ENCODE assay signal across 10 cellular contexts in genomic region chr2:68411397-68412126, GRCh38. TPM values are rescaled to one million over a fixed set of nuclear protein-coding genes. Genes with fewer than 3 reads are reported as not detected.
DNase-seq lines count a peak whose midpoint lies in the region; ATAC-seq, FAIRE-seq and TF ChIP-seq lines count a peak whose summit lies in the region.
"Had no signal": no experiment of that assay in that cellular context is flagged by ENCODE, and none has a peak within 500 bp of the region (broad histone marks: within the 10 kb centered on the region; RNA-seq: fewer than 3 reads in every experiment).

No MANE protein-coding gene starts in this region.

- TF ChIP-seq CTCF in K562 (IDR thresholded peaks at IDR 0.05 in 2 of 3, conservative IDR thresholded peaks at IDR 0.05 in 1 of 3; ENCODE audit: insufficient read depth in 2 of 3, low read depth in 1 of 3, low read length in 3 of 3) (no peak), A673 (conservative IDR thresholded peaks at IDR 0.05; ENCODE audit: low read depth, low read length) (no peak), neural progenitor cell (IDR thresholded peaks at IDR 0.05) (no peak)

- no peak for TF ChIP-seq RAD21 in K562 (CRISPR knock-in tag; conservative IDR thresholded peaks at IDR 0.05 in 1 of 2, IDR thresholded peaks at IDR 0.05 in 1 of 2)

- intact Hi-C loops in K562 (cut with micrococcal nuclease): no loop called here
- intact Hi-C loops in A673 (cut with micrococcal nuclease; ENCODE audit: unreplicated experiment): no loop called here

- WGBS in K562 (ENCODE audit: insufficient coverage, low coverage, missing lambda C conversion rate): 16% methylated on average over 4 of the region's 4 CpGs

- H2AFZ ChIP-seq in K562 (ENCODE audit: low read depth, low read length) (peak overlapping the region; percentile 23), neural progenitor cell (replicated peaks) (no peak overlapping the region)

- BruUV-seq in K562 (replicated peaks; lab: Mats Ljungman, UMichigan): no TSS peak
- BruUV-seq in A673 (replicated peaks; lab: Mats Ljungman, UMichigan): no TSS peak

- H3K27ac Mint-ChIP-seq in neural progenitor cell: no peak overlapping the region

- POLR2A ChIA-PET in K562 (lab: Yijun Ruan, JAX) (interaction anchor here (0.6 kb wide), 1 partner anchor 112 kb away, joined by 3 read pairs; no protein-coding TSS in a partner anchor), A673 (lab: Charles Lee; ENCODE audit: low non-redundant PET) (no interaction called here)

- no peak overlapping the region for H3K4me3 Mint-ChIP-seq in neural progenitor cell

- H3K4me1 Mint-ChIP-seq in neural progenitor cell: peaks cover 8% of the 10 kb centered on the region

- H3K4me1 ChIP-seq in K562 (replicated peaks in 1 of 2; ENCODE audit: control insufficient read depth in 2 of 2, insufficient read depth in 2 of 2, low read length in 2 of 2) (peaks cover 3 to 13% of the 10 kb centered on the region in 2 experiments; a peak in 3 of 5 replicates), A673 (ENCODE audit: insufficient read depth, low read length, poor library complexity, severe bottlenecking) (no peaks in the 10 kb centered on the region), neural progenitor cell (no peaks in the 10 kb centered on the region)

- no peak for TF ChIP-seq EP300 in K562 (IDR thresholded peaks at IDR 0.05; ENCODE audit: low read length)

- no peaks in the 10 kb centered on the region for H3K27me3 ChIP-seq in K562 (ENCODE audit: control insufficient read depth in 2 of 2, insufficient read depth in 2 of 2, low read length in 2 of 2)
- no peaks in the 10 kb centered on the region for H3K27me3 ChIP-seq in A673 (replicated peaks; ENCODE audit: insufficient read depth, low read depth, low read length, poor library complexity)
- no peaks in the 10 kb centered on the region for H3K27me3 ChIP-seq in neural progenitor cell

- H3K36me3 Mint-ChIP-seq in neural progenitor cell: no peaks in the 10 kb centered on the region

- H3K79me2 ChIP-seq in K562 (ENCODE audit: control insufficient read depth, insufficient read depth, low read length): no peaks in the 10 kb centered on the region
- H3K79me2 ChIP-seq in neural progenitor cell (ENCODE audit: low read depth): no peaks in the 10 kb centered on the region

- ATAC-seq in GM18517 (IDR thresholded peaks at IDR 0.05; ENCODE audit: unreplicated experiment): peak; percentile 92
- ATAC-seq in GM21723 (IDR thresholded peaks at IDR 0.05; ENCODE audit: unreplicated experiment): peak; percentile 91
- peak; percentile 81 for ATAC-seq in HG03521 (IDR thresholded peaks at IDR 0.05; ENCODE audit: unreplicated experiment)
- peak; percentile 82 for ATAC-seq in K562

- H3K9ac ChIP-seq in K562 (ENCODE audit: insufficient read depth in 1 of 2, low read depth in 2 of 2, low read length in 2 of 2) (no peak overlapping the region), neural progenitor cell (no peak overlapping the region)

- no peaks in the 10 kb centered on the region for H3K27me3 Mint-ChIP-seq in neural progenitor cell (ENCODE audit: insufficient read depth, low read depth)

- CTCF ChIA-PET in K562 (lab: Yijun Ruan, JAX; ENCODE audit: low intra/inter-chr PET ratio): no interaction called here
- CTCF ChIA-PET in A673 (lab: Charles Lee): no interaction called here

- peak in 1 of 4 experiments; percentile 28 for DNase-seq in K562 (ENCODE audit: extremely low read depth in 1 of 4, low spot score in 3 of 4)
- no peak for DNase-seq in NCI-H526 (lab: John Stamatoyannopoulos, UW)
- no peak for DNase-seq in A673 (ENCODE audit: low spot score)
- no peak for DNase-seq in neural progenitor cell (ENCODE audit: low spot score)
- DNase-seq in stimulated activated CD4-positive, alpha-beta T cell treated with anti-CD3 and anti-CD28 coated beads, Interleukin-12 subunit alpha, Interleukin-12 subunit beta, amount 100 ng/mL, for 4 hours: no peak
- DNase-seq: NCI-H1417 treated with DMSO at 0.1 percent for 48 hours had no signal

- H3K4me2 ChIP-seq in K562 (ENCODE audit: insufficient read depth, low read length): no peak overlapping the region
- no peak overlapping the region for H3K4me2 ChIP-seq in neural progenitor cell

- no peaks in the 10 kb centered on the region for H3K9me3 Mint-ChIP-seq in neural progenitor cell

- in situ Hi-C loops in K562 (cut with MboI): no loop called here

- H3K36me3 ChIP-seq in K562 (ENCODE audit: control insufficient read depth, insufficient read depth, low read length) (no peaks in the 10 kb centered on the region), A673 (ENCODE audit: insufficient read depth, low read length, poor library complexity, severe bottlenecking) (no peaks in the 10 kb centered on the region), neural progenitor cell (no peaks in the 10 kb centered on the region)

- TF ChIP-seq POLR2A in K562 (conservative IDR thresholded peaks at IDR 0.05): no peak

- H3K9me1 ChIP-seq in K562 (ENCODE audit: control insufficient read depth, insufficient read depth, low read length): no peaks in the 10 kb centered on the region

- H3K9me3 ChIP-seq in K562 (replicated peaks; ENCODE audit: control insufficient read depth, insufficient read depth, low read depth, low read length) (no peaks in the 10 kb centered on the region), A673 (ENCODE audit: low read depth, low read length, poor library complexity, severe bottlenecking) (no peaks in the 10 kb centered on the region), neural progenitor cell (ENCODE audit: low read depth) (no peaks in the 10 kb centered on the region)

- no peak overlapping the region for H3K27ac ChIP-seq in K562 (ENCODE audit: extremely low read depth, low read depth, low read length)
- H3K27ac ChIP-seq in A673 (ENCODE audit: low read depth, low read length, poor library complexity, severe bottlenecking): no peak overlapping the region
- H3K27ac ChIP-seq in neural progenitor cell: no peak overlapping the region

- FAIRE-seq in K562 (lab: Jason Lieb, UNC): peak; percentile 69
- FAIRE-seq: bronchial epithelial cell had no signal

- H3K4me3 ChIP-seq in K562 (no peak overlapping the region), A673 (ENCODE audit: low read depth, low read length, poor library complexity, severe bottlenecking) (no peak overlapping the region), neural progenitor cell (no peak overlapping the region)

- H4K20me1 ChIP-seq in K562 (replicated peaks; ENCODE audit: control insufficient read depth, insufficient read depth, low read length) (no peaks in the 10 kb centered on the region), neural progenitor cell (ENCODE audit: low read depth) (no peaks in the 10 kb centered on the region)

- H3F3A ChIP-seq in neural progenitor cell (ENCODE audit: low read depth): no peaks in the 10 kb centered on the region

RNA-seq across cellular contexts. Expression of gene PLEK, which starts 46.5 kb away (rescaled TPM):
- total RNA-seq in K562 (2011; cell fraction: chromatin; rRNA removed; ENCODE audit: low replicate concordance): not detected in 2 replicates
- not detected in 2 replicates for total RNA-seq in K562 (2011; cell fraction: nucleolus; rRNA removed)
- total RNA-seq in K562 (2011; cell fraction: nucleoplasm; rRNA removed): not detected in 2 replicates
- total RNA-seq in K562 (2014; rRNA removed) (0.12 and 0.27 TPM in 2 replicates), K562 (2014; rRNA removed; fragmentation: Illumina TruSeq; extraction: Trizol) (0.22 and 0.36 TPM in 2 replicates), K562 (2015; rRNA removed; fragmentation: Illumina TruSeq; extraction: Trizol) (1.2 and 1.3 TPM in 2 replicates), K562 (2021) (0.33 and 0.56 TPM in 2 replicates), A673 (2021) (not detected in 2 replicates), neural progenitor cell (ENCODE audit: low replicate concordance) (not detected in 2 replicates)
- polyA plus RNA-seq in K562 (2011; rRNA removed) (0.14 TPM in 1 of 2 replicates, not detected in the other), K562 (2014; fragmentation: Illumina TruSeq; extraction: Trizol) (0.36 and 0.43 TPM in 2 replicates), K562 (2014; fragmentation: Nextera tagmentation; extraction: Ambion mirVana) (under 1 TPM; 0.49 to 0.55 TPM), K562 (2014; rRNA removed) (0.11 and 0.66 TPM in 2 replicates)
- 0.04 TPM in 2 replicates for polyA plus RNA-seq in K562 (2011; cell fraction: cytosol; rRNA removed)
- polyA plus RNA-seq in K562 (2011; cell fraction: nucleus; rRNA removed): 0.14 TPM in 2 replicates
- 0.46 and 3.3 TPM in 2 replicates for polyA plus RNA-seq in K562 (2012)
- polyA minus RNA-seq in K562 (2011; rRNA and poly(A)+ RNA removed): 0.06 and 0.07 TPM in 2 replicates
- not detected in 2 replicates for polyA minus RNA-seq in K562 (2011; cell fraction: cytosol; rRNA and poly(A)+ RNA removed)
- not detected in 2 replicates for polyA minus RNA-seq in K562 (2011; cell fraction: nucleus; rRNA and poly(A)+ RNA removed)
- total RNA-seq: bronchial epithelial cell had no signal

RNA-seq across cellular contexts. Expression of gene FBXO48, which starts 55.5 kb away (rescaled TPM):
- 0.79 and 1.4 TPM in 2 replicates for total RNA-seq in K562 (2011; cell fraction: chromatin; rRNA removed; ENCODE audit: low replicate concordance)
- total RNA-seq in K562 (2011; cell fraction: nucleolus; rRNA removed): 0.79 and 0.83 TPM in 2 replicates
- total RNA-seq in K562 (2011; cell fraction: nucleoplasm; rRNA removed): 1.5 and 3.9 TPM in 2 replicates
- total RNA-seq in K562 (2014; rRNA removed): 0.24 and 0.36 TPM in 2 replicates
- 0.73 and 0.93 TPM in 2 replicates for total RNA-seq in K562 (2014; rRNA removed; fragmentation: Illumina TruSeq; extraction: Trizol)
- total RNA-seq in K562 (2015; rRNA removed; fragmentation: Illumina TruSeq; extraction: Trizol): 0.58 and 0.64 TPM in 2 replicates
- total RNA-seq in K562 (2021): 0.64 and 0.65 TPM in 2 replicates
- 1.2 and 1.8 TPM in 2 replicates for polyA plus RNA-seq in K562 (2011; rRNA removed)
- polyA plus RNA-seq in K562 (2011; cell fraction: cytosol; rRNA removed): 0.51 and 0.77 TPM in 2 replicates
- polyA plus RNA-seq in K562 (2011; cell fraction: nucleus; rRNA removed): 0.65 and 0.95 TPM in 2 replicates
- polyA plus RNA-seq in K562 (2012): 0.39 and 1.1 TPM in 2 replicates
- polyA plus RNA-seq in K562 (2014; fragmentation: Illumina TruSeq; extraction: Trizol): 0.90 and 0.97 TPM in 2 replicates
- polyA plus RNA-seq in K562 (2014; fragmentation: Nextera tagmentation; extraction: Ambion mirVana): under 1 TPM; 0.74 to 0.79 TPM
- 0.69 and 0.84 TPM in 2 replicates for polyA plus RNA-seq in K562 (2014; rRNA removed)
- 1.0 and 1.4 TPM in 2 replicates for polyA minus RNA-seq in K562 (2011; rRNA and poly(A)+ RNA removed)
- 0.48 TPM in 1 of 2 replicates, not detected in the other for polyA minus RNA-seq in K562 (2011; cell fraction: cytosol; rRNA and poly(A)+ RNA removed)
- polyA minus RNA-seq in K562 (2011; cell fraction: nucleus; rRNA and poly(A)+ RNA removed): 0.78 and 0.81 TPM in 2 replicates
- total RNA-seq in A673 (2021): 2.0 and 2.6 TPM in 2 replicates
- 2.7 and 2.9 TPM in 2 replicates for total RNA-seq in neural progenitor cell (ENCODE audit: low replicate concordance)

RNA-seq across cellular contexts. Expression of gene APLF, which starts 55.8 kb away (rescaled TPM):
- 0.81 and 1.8 TPM in 2 replicates for total RNA-seq in K562 (2011; cell fraction: chromatin; rRNA removed; ENCODE audit: low replicate concordance)
- total RNA-seq in K562 (2011; cell fraction: nucleolus; rRNA removed): 0.26 and 0.33 TPM in 2 replicates
- 0.46 and 0.81 TPM in 2 replicates for total RNA-seq in K562 (2011; cell fraction: nucleoplasm; rRNA removed)
- 0.32 and 1.3 TPM in 2 replicates for total RNA-seq in K562 (2014; rRNA removed)
- 0.84 and 1.1 TPM in 2 replicates for total RNA-seq in K562 (2014; rRNA removed; fragmentation: Illumina TruSeq; extraction: Trizol)
- 0.90 and 1.1 TPM in 2 replicates for total RNA-seq in K562 (2015; rRNA removed; fragmentation: Illumina TruSeq; extraction: Trizol)
- total RNA-seq in K562 (2021): 0.67 and 0.71 TPM in 2 replicates
- polyA plus RNA-seq in K562 (2011; rRNA removed): 0.34 and 0.72 TPM in 2 replicates
- polyA plus RNA-seq in K562 (2011; cell fraction: cytosol; rRNA removed): 0.13 and 0.30 TPM in 2 replicates
- polyA plus RNA-seq in K562 (2011; cell fraction: nucleus; rRNA removed): 0.41 and 0.45 TPM in 2 replicates
- polyA plus RNA-seq in K562 (2012): 0.77 and 1.8 TPM in 2 replicates
- polyA plus RNA-seq in K562 (2014; fragmentation: Illumina TruSeq; extraction: Trizol): 0.51 and 0.77 TPM in 2 replicates
- polyA plus RNA-seq in K562 (2014; fragmentation: Nextera tagmentation; extraction: Ambion mirVana): under 1 TPM; 0.07 to 0.15 TPM
- 0.45 TPM in 2 replicates for polyA plus RNA-seq in K562 (2014; rRNA removed)
- polyA minus RNA-seq in K562 (2011; rRNA and poly(A)+ RNA removed): 1.5 and 2.2 TPM in 2 replicates
- polyA minus RNA-seq in K562 (2011; cell fraction: cytosol; rRNA and poly(A)+ RNA removed): 0.46 and 0.76 TPM in 2 replicates
- polyA minus RNA-seq in K562 (2011; cell fraction: nucleus; rRNA and poly(A)+ RNA removed): 1.2 and 1.3 TPM in 2 replicates
- total RNA-seq in A673 (2021): 5.5 and 6.4 TPM in 2 replicates
- total RNA-seq in neural progenitor cell (ENCODE audit: low replicate concordance): 9.8 and 16.9 TPM in 2 replicates
